16 cellular contexts compared by ENCODE assay signal in the genomic region with DNA sequence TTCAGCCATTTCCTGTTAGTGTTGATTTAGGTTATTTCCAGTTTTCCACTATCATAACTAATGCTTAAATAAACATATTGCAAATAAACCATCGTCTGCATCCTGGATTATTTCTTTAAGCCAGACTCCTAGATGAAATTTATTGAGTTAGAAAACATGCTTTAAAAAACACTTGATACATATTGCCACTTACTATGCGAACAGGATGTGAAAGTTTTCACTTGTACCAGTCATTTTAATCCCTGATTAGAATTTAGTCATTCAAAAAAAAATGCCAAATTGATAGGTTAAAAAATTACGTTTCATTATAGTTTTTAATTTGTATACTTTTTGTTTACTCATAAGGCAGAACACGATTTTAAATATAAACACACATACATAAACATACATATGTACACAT.
DNase-seq lines count a peak whose midpoint lies in the region; ATAC-seq, FAIRE-seq and TF ChIP-seq lines count a peak whose summit lies in the region.
"Had no signal": no experiment of that assay in that cellular context is flagged by ENCODE, and none has a peak within 500 bp of the region (broad histone marks: within the 10 kb centered on the region; RNA-seq: fewer than 3 reads in every experiment).

No MANE protein-coding gene starts in this region.

- H3K9ac ChIP-seq in KMS-11 = no peak overlapping the region
- H3K9ac ChIP-seq: BLaER1 had no signal

- peaks cover 80% of the 10 kb centered on the region for H3K4me1 ChIP-seq in KMS-11 (ENCODE audit: low read depth, poor library complexity, severe bottlenecking)
- H3K4me1 ChIP-seq in naive thymus-derived CD4-positive, alpha-beta T cell (ENCODE audit: control insufficient read depth in 2 of 2, insufficient read depth in 2 of 2, low read length in 2 of 2) = peaks cover 13 to 18% of the 10 kb centered on the region in 2 donors

- H2AFZ ChIP-seq in KMS-11 (ENCODE audit: low read depth) = no peak overlapping the region

- H3K27ac ChIP-seq in KMS-11 = peak overlapping the region; percentile 92; the same call in 1 of the 2 replicates
- no peak overlapping the region for H3K27ac ChIP-seq in naive thymus-derived CD4-positive, alpha-beta T cell (ENCODE audit: low read depth, low read length)
- H3K27ac ChIP-seq: 22Rv1, BLaER1 had no signal

- peaks cover 21% of the 10 kb centered on the region for H3K36me3 Mint-ChIP-seq in activated CD4-positive, alpha-beta memory T cell treated with anti-CD3 and anti-CD28 coated beads, Interleukin-2, amount 10 ng/mL, durations not matched to agents 7 days and 5 days (ENCODE audit: low read depth)
- H3K36me3 Mint-ChIP-seq in activated CD4-positive, alpha-beta memory T cell treated with anti-CD3 and anti-CD28 coated beads for 36 hours = no peaks in the 10 kb centered on the region
- H3K36me3 Mint-ChIP-seq in naive thymus-derived CD4-positive, alpha-beta T cell = peaks cover 0 to 9% (median 0%) of the 10 kb centered on the region in 5 donors

- H4K20me1 ChIP-seq in KMS-11 (ENCODE audit: insufficient read depth) = no peaks in the 10 kb centered on the region
- H4K20me1 ChIP-seq: BLaER1 had no signal

- no peaks in the 10 kb centered on the region for H3K9me3 ChIP-seq in naive thymus-derived CD4-positive, alpha-beta T cell (ENCODE audit: control insufficient read depth in 2 of 3, low read length in 3 of 3)
- H3K9me3 ChIP-seq: BLaER1 had no signal

- peaks cover 12% of the 10 kb centered on the region for H3K9me3 Mint-ChIP-seq in activated CD4-positive, alpha-beta memory T cell treated with anti-CD3 and anti-CD28 coated beads, Interleukin-2, amount 10 ng/mL, durations not matched to agents 7 days and 5 days
- H3K9me3 Mint-ChIP-seq in activated CD4-positive, alpha-beta memory T cell treated with anti-CD3 and anti-CD28 coated beads for 36 hours = peaks cover 3% of the 10 kb centered on the region
- peaks cover 0 to 4% (median 0%) of the 10 kb centered on the region in 11 donors for H3K9me3 Mint-ChIP-seq in naive thymus-derived CD4-positive, alpha-beta T cell
- H3K9me3 Mint-ChIP-seq: H9 had no signal

- peak overlapping the region; percentile 81 for H3K4me2 ChIP-seq in KMS-11
- H3K4me2 ChIP-seq: BLaER1 had no signal

- H3K27me3 ChIP-seq in KMS-11 (ENCODE audit: insufficient read depth, low read depth) = no peaks in the 10 kb centered on the region
- H3K27me3 ChIP-seq in naive thymus-derived CD4-positive, alpha-beta T cell (ENCODE audit: control insufficient read depth in 2 of 2, insufficient read depth in 2 of 2, low read length in 2 of 2) = no peaks in the 10 kb centered on the region
- H3K27me3 ChIP-seq: BLaER1 had no signal

- POLR2A ChIA-PET in activated CD4-positive, alpha-beta memory T cell treated with anti-CD3 and anti-CD28 coated beads, Interleukin-2, amount 10 ng/mL, durations not matched to agents 7 days and 5 days (lab: Charles Lee) = interaction anchor here (0.9 to 3.1 kb wide), 2 partner anchors 111 to 410 kb away, joined by 3 to 47 read pairs; partner anchors contain the start of genes KLLN and PTEN
- POLR2A ChIA-PET in activated CD4-positive, alpha-beta memory T cell treated with anti-CD3 and anti-CD28 coated beads for 36 hours (lab: Charles Lee) = no interaction called here
- POLR2A ChIA-PET in naive thymus-derived CD4-positive, alpha-beta T cell (lab: Charles Lee) = no interaction called here

- ATAC-seq in GM18502 (IDR thresholded peaks at IDR 0.05; ENCODE audit: poor library complexity, unreplicated experiment) = no peak
- ATAC-seq in naive thymus-derived CD4-positive, alpha-beta T cell = no peak

- no peaks in the 10 kb centered on the region for H3K27me3 Mint-ChIP-seq in activated CD4-positive, alpha-beta memory T cell treated with anti-CD3 and anti-CD28 coated beads, Interleukin-2, amount 10 ng/mL, durations not matched to agents 7 days and 5 days
- H3K27me3 Mint-ChIP-seq in activated CD4-positive, alpha-beta memory T cell treated with anti-CD3 and anti-CD28 coated beads for 36 hours = no peaks in the 10 kb centered on the region
- H3K27me3 Mint-ChIP-seq in naive thymus-derived CD4-positive, alpha-beta T cell = no peaks in the 10 kb centered on the region

- H3K4me3 Mint-ChIP-seq in activated CD4-positive, alpha-beta memory T cell treated with anti-CD3 and anti-CD28 coated beads, Interleukin-2, amount 10 ng/mL, durations not matched to agents 7 days and 5 days = no peak overlapping the region
- no peak overlapping the region for H3K4me3 Mint-ChIP-seq in activated CD4-positive, alpha-beta memory T cell treated with anti-CD3 and anti-CD28 coated beads for 36 hours
- no peak overlapping the region for H3K4me3 Mint-ChIP-seq in naive thymus-derived CD4-positive, alpha-beta T cell
- H3K4me3 Mint-ChIP-seq: CD4-positive, CD25-positive, alpha-beta regulatory T cell; H9 had no signal

- peak; percentile 16 for FAIRE-seq in RCC 7860 (lab: Jason Lieb, UNC)

- TF ChIP-seq CTCF in KMS-11 (conservative IDR thresholded peaks at IDR 0.05; ENCODE audit: low read depth, low read length) = no peak

- H3K4me1 Mint-ChIP-seq in activated CD4-positive, alpha-beta memory T cell treated with anti-CD3 and anti-CD28 coated beads, Interleukin-2, amount 10 ng/mL, durations not matched to agents 7 days and 5 days = peaks cover 55% of the 10 kb centered on the region
- H3K4me1 Mint-ChIP-seq in activated CD4-positive, alpha-beta memory T cell treated with anti-CD3 and anti-CD28 coated beads for 36 hours (ENCODE audit: low read depth) = peaks cover 38% of the 10 kb centered on the region
- H3K4me1 Mint-ChIP-seq in naive thymus-derived CD4-positive, alpha-beta T cell = peaks cover 21 to 50% (median 31%) of the 10 kb centered on the region in 7 donors
- H3K4me1 Mint-ChIP-seq: H9 had no signal

- no peak overlapping the region for H3K4me3 ChIP-seq in KMS-11 (IDR thresholded peaks at IDR 0.05; ENCODE audit: insufficient read depth, low read depth, low read length)
- no peak overlapping the region for H3K4me3 ChIP-seq in naive thymus-derived CD4-positive, alpha-beta T cell (ENCODE audit: low read length)
- H3K4me3 ChIP-seq: BLaER1 had no signal

- no peaks in the 10 kb centered on the region for H3K36me3 ChIP-seq in KMS-11 (ENCODE audit: insufficient read depth)
- H3K36me3 ChIP-seq in naive thymus-derived CD4-positive, alpha-beta T cell (ENCODE audit: control insufficient read depth in 2 of 3, insufficient read depth in 3 of 3, low read length in 3 of 3) = no peaks in the 10 kb centered on the region
- H3K36me3 ChIP-seq: BLaER1 had no signal

- H3K27ac Mint-ChIP-seq in activated CD4-positive, alpha-beta memory T cell treated with anti-CD3 and anti-CD28 coated beads, Interleukin-2, amount 10 ng/mL, durations not matched to agents 7 days and 5 days = peak overlapping the region; percentile 42
- H3K27ac Mint-ChIP-seq in activated CD4-positive, alpha-beta memory T cell treated with anti-CD3 and anti-CD28 coated beads for 36 hours = no peak overlapping the region
- peak overlapping the region in 1 of 9 donors; percentile 21 for H3K27ac Mint-ChIP-seq in naive thymus-derived CD4-positive, alpha-beta T cell
- H3K27ac Mint-ChIP-seq: H9 had no signal

- CTCF ChIA-PET in activated CD4-positive, alpha-beta memory T cell treated with anti-CD3 and anti-CD28 coated beads, Interleukin-2, amount 10 ng/mL, durations not matched to agents 7 days and 5 days (lab: Charles Lee) = no interaction called here
- CTCF ChIA-PET in activated CD4-positive, alpha-beta memory T cell treated with anti-CD3 and anti-CD28 coated beads for 36 hours (lab: Charles Lee) = no interaction called here
- CTCF ChIA-PET in naive thymus-derived CD4-positive, alpha-beta T cell (lab: Charles Lee) = no interaction called here

- intact Hi-C loops in activated CD4-positive, alpha-beta memory T cell treated with anti-CD3 and anti-CD28 coated beads for 36 hours (cut with micrococcal nuclease) = loop anchor here (5.0 to 10.0 kb wide), 3 partner anchors 456 to 629 kb away; partner anchors contain the start of gene ATAD1
- intact Hi-C loops in naive thymus-derived CD4-positive, alpha-beta T cell (cut with micrococcal nuclease) = no loop called here

- no peak for DNase-seq in activated CD4-positive, alpha-beta memory T cell treated with anti-CD3 and anti-CD28 coated beads, Interleukin-2, amount 10 ng/mL, durations not matched to agents 7 days and 5 days
- DNase-seq in activated CD4-positive, alpha-beta memory T cell treated with anti-CD3 and anti-CD28 coated beads for 36 hours = no peak
- DNase-seq in RCC 7860 (ENCODE audit: low spot score) (no peak), NAMALWA (ENCODE audit: low spot score) (no peak)
- no peak for DNase-seq in naive thymus-derived CD4-positive, alpha-beta T cell
- DNase-seq: AML-193, Calu3, DMS 273 treated with DMSO at 0.1 percent for 48 hours, GOT3, H9, IMR-90 had no signal

- no peaks in the 10 kb centered on the region for H3K79me2 ChIP-seq in KMS-11 (ENCODE audit: insufficient read depth, low read depth)
